In the genomic region with DNA sequence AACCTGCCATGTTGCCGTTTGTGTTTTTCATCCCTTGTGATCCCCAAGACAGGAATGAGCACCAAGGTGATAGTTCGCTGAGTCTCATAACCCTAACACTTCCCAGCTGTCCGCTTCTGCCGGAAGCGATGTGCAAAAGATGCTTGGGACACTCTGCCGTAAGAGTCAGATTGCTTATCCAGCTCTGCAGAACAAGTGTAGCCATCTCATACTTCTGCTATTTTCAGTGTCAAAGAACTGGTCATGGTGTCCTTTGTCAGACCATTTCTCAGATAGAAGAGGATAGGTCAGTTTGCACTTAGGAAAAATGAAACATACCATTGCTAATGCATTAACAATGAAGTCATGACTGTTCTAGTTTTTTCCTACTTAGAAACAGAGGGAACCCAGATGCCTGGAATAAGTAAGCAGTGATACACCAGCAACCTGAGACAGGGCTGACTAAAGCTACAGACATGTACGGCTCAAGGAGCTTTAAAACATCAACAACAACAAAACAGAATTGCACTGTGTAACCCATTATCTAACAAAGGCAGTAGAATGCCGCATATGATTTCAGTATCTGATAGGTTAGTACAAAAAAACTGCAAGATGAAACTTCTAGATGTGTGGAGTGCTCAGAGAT, we compare ENCODE assay signal across 1 cellular context.
TF ChIP-seq lines count a peak whose summit lies in the region.

No MANE protein-coding gene starts in this region.

TF ChIP-seq in HepG2, 621 proteins besides CTCF, POLR2A, EP300 and RAD21:
- TF ChIP-seq, protein P1, sequence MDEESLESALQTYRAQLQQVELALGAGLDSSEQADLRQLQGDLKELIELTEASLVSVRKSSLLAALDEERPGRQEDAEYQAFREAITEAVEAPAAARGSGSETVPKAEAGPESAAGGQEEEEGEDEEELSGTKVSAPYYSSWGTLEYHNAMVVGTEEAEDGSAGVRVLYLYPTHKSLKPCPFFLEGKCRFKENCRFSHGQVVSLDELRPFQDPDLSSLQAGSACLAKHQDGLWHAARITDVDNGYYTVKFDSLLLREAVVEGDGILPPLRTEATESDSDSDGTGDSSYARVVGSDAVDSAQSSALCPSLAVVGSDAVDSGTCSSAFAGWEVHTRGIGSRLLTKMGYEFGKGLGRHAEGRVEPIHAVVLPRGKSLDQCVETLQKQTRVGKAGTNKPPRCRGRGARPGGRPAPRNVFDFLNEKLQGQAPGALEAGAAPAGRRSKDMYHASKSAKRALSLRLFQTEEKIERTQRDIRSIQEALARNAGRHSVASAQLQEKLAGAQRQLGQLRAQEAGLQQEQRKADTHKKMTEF (CRISPR knock-in tag; IDR thresholded peaks at IDR 0.05), result no peak
- TF ChIP-seq ARHGAP35 (CRISPR knock-in tag; IDR thresholded peaks at IDR 0.05; ENCODE audit: borderline replicate concordance) (no peak), HMG20B (CRISPR knock-in tag; conservative IDR thresholded peaks at IDR 0.05) (no peak)
